Comparison of ENCODE assay signal across 11 cellular contexts in genomic region chr9:123102380-123103113, GRCh38.
DNase-seq lines count a peak whose midpoint lies in the region; ATAC-seq, FAIRE-seq and TF ChIP-seq lines count a peak whose summit lies in the region.
"Had no signal": no experiment of that assay in that cellular context is flagged by ENCODE, and none has a peak within 500 bp of the region (broad histone marks: within the 10 kb centered on the region; RNA-seq: fewer than 3 reads in every experiment).

No MANE protein-coding gene starts in this region.

- TF ChIP-seq CTCF in left ventricle myocardium inferior (IDR thresholded peaks at IDR 0.05; ENCODE audit: borderline replicate concordance) (peak; percentile 33), WI38 (IDR thresholded peaks at IDR 0.05; ENCODE audit: low read depth, low read length) (0 out of 2 replicates have a peak, but pooled peaks have one; percentile 31), upper lobe of right lung (IDR thresholded peaks at IDR 0.05) (peak; percentile 24)

- intact Hi-C loops in left ventricle myocardium inferior (cut with micrococcal nuclease): loop anchor here (10.0 kb wide), 1 partner anchor 252 kb away; the partner anchor contains the start of gene CRB2
- intact Hi-C loops in Right ventricle myocardium superior (cut with DNase I): no loop called here
- intact Hi-C loops in upper lobe of right lung (cut with DNase I): no loop called here

- FAIRE-seq in RCC 7860 (lab: Jason Lieb, UNC): no peak

- H3K27ac ChIP-seq in left ventricle myocardium inferior (replicated peaks): no peak overlapping the region
- H3K27ac ChIP-seq in upper lobe of right lung: no peak overlapping the region

- H3K9me3 ChIP-seq in left ventricle myocardium inferior (replicated peaks) (no peaks in the 10 kb centered on the region), upper lobe of right lung (no peaks in the 10 kb centered on the region)

- no peak for DNase-seq in left ventricle myocardium inferior
- DNase-seq in Right ventricle myocardium superior: no peak
- DNase-seq in glomerular visceral epithelial cell (ENCODE audit: extremely low spot score): peak; percentile 16
- DNase-seq in upper lobe of right lung: no peak
- DNase-seq in putamen (ENCODE audit: low spot score): no peak
- no peak for DNase-seq in RCC 7860 (ENCODE audit: low spot score)
- DNase-seq: COR-L47; stimulated activated CD4-positive, alpha-beta T cell treated with anti-CD3 and anti-CD28 coated beads, Interleukin-4, amount 100 ng/mL, for 4 hours had no signal

- H3K36me3 ChIP-seq in left ventricle myocardium inferior: peaks cover 85% of the 10 kb centered on the region
- peaks cover 88% of the 10 kb centered on the region for H3K36me3 ChIP-seq in upper lobe of right lung

- no peak overlapping the region for H3K4me3 ChIP-seq in left ventricle myocardium inferior
- H3K4me3 ChIP-seq in WI38 (ENCODE audit: low read depth, low read length): no peak overlapping the region
- H3K4me3 ChIP-seq in upper lobe of right lung: no peak overlapping the region
- H3K4me3 ChIP-seq: lung had no signal

- ATAC-seq in Right ventricle myocardium superior (ENCODE audit: poor library complexity) (no peak), upper lobe of right lung (peak; percentile 62), HG03280 (IDR thresholded peaks at IDR 0.05; ENCODE audit: unreplicated experiment) (no peak)

- H3K4me1 ChIP-seq in left ventricle myocardium inferior (no peaks in the 10 kb centered on the region), upper lobe of right lung (no peaks in the 10 kb centered on the region)

- H3K27me3 ChIP-seq in left ventricle myocardium inferior (ENCODE audit: low read depth): no peaks in the 10 kb centered on the region
- no peaks in the 10 kb centered on the region for H3K27me3 ChIP-seq in upper lobe of right lung
